8 cellular contexts compared by ENCODE assay signal in genomic region chr17:78933025-78933958, GRCh38. TPM values are rescaled to one million over a fixed set of nuclear protein-coding genes. Genes with fewer than 3 reads are reported as not detected.
A peak's percentile ranks its signal among the peaks of the same experiment; 100 is the strongest.
DNase-seq lines count a peak whose midpoint lies in the region; ATAC-seq and TF ChIP-seq lines count a peak whose summit lies in the region.

No MANE protein-coding gene starts in this region.

- intact Hi-C loops in CD14-positive monocyte (cut with micrococcal nuclease): loop anchor here in 1 of 2 donors (5.0 kb wide), 1 partner anchor 34 kb away; no protein-coding TSS in a partner anchor

- H3K4me1 Mint-ChIP-seq in CD14-positive monocyte (peaks cover 22% of the 10 kb centered on the region), HFFc6 (ENCODE audit: low read depth) (peaks cover 51% of the 10 kb centered on the region)

- H3K4me3 ChIP-seq in brain microvascular endothelial cell (ENCODE audit: low read depth, low read length): peak overlapping the region; percentile 31

- H3K27me3 ChIP-seq in brain microvascular endothelial cell (replicated peaks): no peaks in the 10 kb centered on the region

- no peaks in the 10 kb centered on the region for H3K9me3 Mint-ChIP-seq in CD14-positive monocyte
- H3K9me3 Mint-ChIP-seq in HFFc6: no peaks in the 10 kb centered on the region

- in situ Hi-C loops in brain microvascular endothelial cell (cut with HindIII; ENCODE audit: low pct_ligation_motif_present, low sequenced_read_pairs): no loop called here

- H3K36me3 ChIP-seq in brain microvascular endothelial cell (replicated peaks): no peaks in the 10 kb centered on the region

- H3K36me3 Mint-ChIP-seq in CD14-positive monocyte (peaks cover 0 to 2% of the 10 kb centered on the region in 2 donors), HFFc6 (ENCODE audit: low read depth) (no peaks in the 10 kb centered on the region)

- peak; percentile 67 for ATAC-seq in SK-N-SH treated with all-trans-retinoic acid at 6 μM for 48 hours
- ATAC-seq in HG02870 (IDR thresholded peaks at IDR 0.05; ENCODE audit: unreplicated experiment): no peak
- no peak for ATAC-seq in HG03460 (IDR thresholded peaks at IDR 0.05; ENCODE audit: unreplicated experiment)

- H3K27ac Mint-ChIP-seq in CD14-positive monocyte: peak overlapping the region; percentile 78 to 95 (median 90)
- H3K27ac Mint-ChIP-seq in HFFc6: peak overlapping the region; percentile 99

- H3K4me3 Mint-ChIP-seq in CD14-positive monocyte: peak overlapping the region; percentile 35 to 54
- H3K4me3 Mint-ChIP-seq in HFFc6: peak overlapping the region; percentile 84

- TF ChIP-seq CTCF in CD14-positive monocyte (IDR thresholded peaks at IDR 0.05) (no peak), HFFc6 (IDR thresholded peaks at IDR 0.05) (no peak), brain microvascular endothelial cell (IDR thresholded peaks at IDR 0.05; ENCODE audit: low read depth, low read length, missing control alignments) (no peak)

- H3K27me3 Mint-ChIP-seq in CD14-positive monocyte (ENCODE audit: low read depth in 3 of 3) (peaks cover 4 to 11% (median 8%) of the 10 kb centered on the region in 3 donors), HFFc6 (ENCODE audit: insufficient read depth) (peaks cover 3% of the 10 kb centered on the region)

- peak overlapping the region; percentile 96 for H3K27ac ChIP-seq in brain microvascular endothelial cell

- DNase-seq in CD14-positive monocyte (ENCODE audit: low spot score) (peak; percentile 81), HFFc6 (peak; percentile 96), brain microvascular endothelial cell (peak; percentile 98), kidney tubule cell (ENCODE audit: low spot score) (peak; percentile 96)
- DNase-seq in stimulated activated CD4-positive, alpha-beta T cell treated with anti-CD3 and anti-CD28 coated beads, TNF-alpha, amount 100 ng/mL, for 48 hours (ENCODE audit: low read depth in 3 of 3): peak; percentile 15 to 30 (median 28)

TF ChIP-seq in SK-N-SH treated with all-trans-retinoic acid at 6 μM for 48 hours, 23 proteins besides CTCF, POLR2A, EP300 and RAD21 (continues in another document):
- TF ChIP-seq CREB5 (CRISPR knock-in tag; IDR thresholded peaks at IDR 0.05; ENCODE audit: low read depth): no peak
- no peak for TF ChIP-seq CSRNP3 (CRISPR knock-in tag; IDR thresholded peaks at IDR 0.05)
- TF ChIP-seq ZNF8 (CRISPR knock-in tag; IDR thresholded peaks at IDR 0.05): no peak
- TF ChIP-seq PPARA (CRISPR knock-in tag; IDR thresholded peaks at IDR 0.05; ENCODE audit: borderline replicate concordance): no peak
- no peak for TF ChIP-seq ESRRG (CRISPR knock-in tag; IDR thresholded peaks at IDR 0.05)
- TF ChIP-seq OSR1 (CRISPR knock-in tag; IDR thresholded peaks at IDR 0.05): no peak
- TF ChIP-seq TOX (CRISPR knock-in tag; IDR thresholded peaks at IDR 0.05; ENCODE audit: borderline replicate concordance): no peak
- TF ChIP-seq ZFP30 (CRISPR knock-in tag; IDR thresholded peaks at IDR 0.05): no peak
- no peak for TF ChIP-seq ZNF70 (CRISPR knock-in tag; IDR thresholded peaks at IDR 0.05)
- TF ChIP-seq ARNTL (CRISPR knock-in tag; IDR thresholded peaks at IDR 0.05; ENCODE audit: borderline replicate concordance, low read depth): no peak
- no peak for TF ChIP-seq POU6F1 (CRISPR knock-in tag; IDR thresholded peaks at IDR 0.05; ENCODE audit: borderline replicate concordance, low read depth)
- TF ChIP-seq ZNF565 (CRISPR knock-in tag; conservative IDR thresholded peaks at IDR 0.05; ENCODE audit: low read depth): no peak
- no peak for TF ChIP-seq TCF4 (CRISPR knock-in tag; IDR thresholded peaks at IDR 0.05; ENCODE audit: borderline replicate concordance)
- TF ChIP-seq RARB (CRISPR knock-in tag; IDR thresholded peaks at IDR 0.05): no peak
- 0 out of 2 replicates have a peak, but pooled peaks have one; percentile 9 for TF ChIP-seq PATZ1 (CRISPR knock-in tag; IDR thresholded peaks at IDR 0.05; ENCODE audit: borderline replicate concordance)
- 0 out of 2 replicates have a peak, but pooled peaks have one; percentile 38 for TF ChIP-seq ZC3H10 (CRISPR knock-in tag; IDR thresholded peaks at IDR 0.05)
- TF ChIP-seq SNAI2 (CRISPR knock-in tag; IDR thresholded peaks at IDR 0.05): no peak
- TF ChIP-seq GLIS3 (CRISPR knock-in tag; IDR thresholded peaks at IDR 0.05): 0 out of 2 replicates have a peak, but pooled peaks have one; percentile 21
- TF ChIP-seq CSDC2 (CRISPR knock-in tag; IDR thresholded peaks at IDR 0.05): no peak
- no peak for TF ChIP-seq BACH2 (CRISPR knock-in tag; IDR thresholded peaks at IDR 0.05; ENCODE audit: borderline replicate concordance)
- TF ChIP-seq ZFP3 (CRISPR knock-in tag; IDR thresholded peaks at IDR 0.05): peak; percentile 4; the same call in 1 of the 2 replicates
- TF ChIP-seq ISL1 (CRISPR knock-in tag; IDR thresholded peaks at IDR 0.05): no peak

RNA-seq across cellular contexts. Expression of gene TIMP2, which starts 8.1 kb away (rescaled TPM):
- 1 to 10 TPM; 4.5 to 6.4 TPM for polyA plus RNA-seq in CD14-positive monocyte
- 100 to 1,000 TPM; 547 to 705 (median 601) TPM for total RNA-seq in HFFc6 (2021; fragmentation: NEBNext Ultra II Directional; extraction: Animal tissue kit (Norgen Biotek cat#: 25700))

RNA-seq across cellular contexts. Expression of gene CEP295NL, which starts 30.3 kb away (rescaled TPM):
- polyA plus RNA-seq in CD14-positive monocyte: under 1 TPM in 1 of 2 donors, not detected in 1; 0.38 TPM
- 1 to 10 TPM in 4 of 6 experiments, under 1 TPM in 2; 0.85 to 2.7 (median 1.6) TPM for total RNA-seq in HFFc6 (2021; fragmentation: NEBNext Ultra II Directional; extraction: Animal tissue kit (Norgen Biotek cat#: 25700))

RNA-seq across cellular contexts. Expression of gene LGALS3BP, which starts 46.4 kb away (rescaled TPM):
- 10 to 100 TPM; 11.7 to 12.0 TPM for polyA plus RNA-seq in CD14-positive monocyte
- 10 to 100 TPM; 31.1 to 46.4 (median 43.4) TPM for total RNA-seq in HFFc6 (2021; fragmentation: NEBNext Ultra II Directional; extraction: Animal tissue kit (Norgen Biotek cat#: 25700))

Comparison
In these comparisons a context has a peak if more than half of its experiments do, and no peak if none do; other contexts are left out.
1. DNase-seq: peak in every context shown above with its lines; median percentile 98 in brain microvascular endothelial cell; 96 in HFFc6; 96 in kidney tubule cell; 81 in CD14-positive monocyte; 28 in stimulated activated CD4-positive, alpha-beta T cell treated with anti-CD3 and anti-CD28 coated beads, TNF-alpha, amount 100 ng/mL, for 48 hours.